In the genomic region with DNA sequence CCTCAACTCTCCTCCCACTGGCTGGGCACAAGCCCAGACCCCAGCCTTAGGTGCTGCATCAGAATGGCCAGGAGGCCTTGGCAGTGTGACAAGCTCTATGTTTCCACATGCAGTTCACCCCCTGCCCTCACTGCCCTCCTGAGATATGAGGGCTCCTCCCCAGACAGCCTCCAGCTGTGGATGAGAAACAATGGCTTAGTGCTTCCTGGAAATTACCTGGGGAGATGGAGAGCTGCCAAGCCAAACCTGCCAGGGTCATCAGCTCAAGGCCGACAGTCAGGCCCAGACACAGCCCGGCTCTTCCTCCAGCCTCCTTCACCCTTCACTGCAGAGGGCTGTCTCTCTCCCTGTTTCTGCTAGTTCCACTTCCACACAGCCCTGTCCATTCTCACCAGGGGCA, we compare ENCODE assay signal across 1 cellular context.
TF ChIP-seq lines count a peak whose summit lies in the region.

No MANE protein-coding gene starts in this region.

TF ChIP-seq in HepG2, 621 proteins besides CTCF, POLR2A, EP300 and RAD21 (continued from another document and continues in another):
- TF ChIP-seq, protein P1, sequence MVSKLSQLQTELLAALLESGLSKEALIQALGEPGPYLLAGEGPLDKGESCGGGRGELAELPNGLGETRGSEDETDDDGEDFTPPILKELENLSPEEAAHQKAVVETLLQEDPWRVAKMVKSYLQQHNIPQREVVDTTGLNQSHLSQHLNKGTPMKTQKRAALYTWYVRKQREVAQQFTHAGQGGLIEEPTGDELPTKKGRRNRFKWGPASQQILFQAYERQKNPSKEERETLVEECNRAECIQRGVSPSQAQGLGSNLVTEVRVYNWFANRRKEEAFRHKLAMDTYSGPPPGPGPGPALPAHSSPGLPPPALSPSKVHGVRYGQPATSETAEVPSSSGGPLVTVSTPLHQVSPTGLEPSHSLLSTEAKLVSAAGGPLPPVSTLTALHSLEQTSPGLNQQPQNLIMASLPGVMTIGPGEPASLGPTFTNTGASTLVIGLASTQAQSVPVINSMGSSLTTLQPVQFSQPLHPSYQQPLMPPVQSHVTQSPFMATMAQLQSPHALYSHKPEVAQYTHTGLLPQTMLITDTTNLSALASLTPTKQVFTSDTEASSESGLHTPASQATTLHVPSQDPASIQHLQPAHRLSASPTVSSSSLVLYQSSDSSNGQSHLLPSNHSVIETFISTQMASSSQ (IDR thresholded peaks at IDR 0.05; ENCODE audit: low read depth), result no peak
- TF ChIP-seq, protein P1 (CRISPR knock-in tag; IDR thresholded peaks at IDR 0.05; ENCODE audit: borderline replicate concordance), result peak; percentile 82
- TF ChIP-seq CHCHD3 (CRISPR knock-in tag; IDR thresholded peaks at IDR 0.05) (no peak), KAT7 (CRISPR knock-in tag; IDR thresholded peaks at IDR 0.05; ENCODE audit: borderline replicate concordance) (no peak), SAFB2 (CRISPR knock-in tag; IDR thresholded peaks at IDR 0.05; ENCODE audit: borderline replicate concordance, low read depth) (no peak), BCL6 (CRISPR knock-in tag; IDR thresholded peaks at IDR 0.05) (peak; percentile 95), HOXA3 (CRISPR knock-in tag; IDR thresholded peaks at IDR 0.05) (no peak; the same call in 1 of the 2 replicates), SOX5 (CRISPR knock-in tag; IDR thresholded peaks at IDR 0.05; ENCODE audit: borderline replicate concordance) (peak; percentile 92), CCAR2 (optimal IDR thresholded peaks at IDR 0.05; ENCODE audit: low read depth, low read length) (no peak), ZNF138 (CRISPR knock-in tag; IDR thresholded peaks at IDR 0.05; ENCODE audit: low read depth) (no peak), MIER2 (CRISPR knock-in tag; IDR thresholded peaks at IDR 0.05) (no peak), ZNF333 (CRISPR knock-in tag; IDR thresholded peaks at IDR 0.05; ENCODE audit: borderline replicate concordance) (no peak), ZNF484 (CRISPR knock-in tag; IDR thresholded peaks at IDR 0.05; ENCODE audit: borderline replicate concordance, low read depth) (no peak), ONECUT2 (CRISPR knock-in tag; IDR thresholded peaks at IDR 0.05) (no peak), HNF4G (IDR thresholded peaks at IDR 0.05; ENCODE audit: borderline replicate concordance, low read depth, low read length) (peak; percentile 71; the same call in 1 of the 2 replicates), HNF4G (CRISPR knock-in tag; IDR thresholded peaks at IDR 0.05; ENCODE audit: borderline replicate concordance, low read depth) (0 out of 2 replicates have a peak, but pooled peaks have one; percentile 33), HOXA9 (CRISPR knock-in tag; IDR thresholded peaks at IDR 0.05; ENCODE audit: borderline replicate concordance) (no peak), ZSCAN31 (CRISPR knock-in tag; IDR thresholded peaks at IDR 0.05; ENCODE audit: low read depth) (no peak; the same call in 1 of the 2 replicates), IRF2 (CRISPR knock-in tag; IDR thresholded peaks at IDR 0.05) (peak; percentile 63; the same call in 1 of the 2 replicates), TOE1 (CRISPR knock-in tag; IDR thresholded peaks at IDR 0.05) (no peak), YEATS4 (CRISPR knock-in tag; IDR thresholded peaks at IDR 0.05; ENCODE audit: borderline replicate concordance) (no peak), HDAC1 (CRISPR knock-in tag; IDR thresholded peaks at IDR 0.05) (no peak; the same call in none of the 2 replicates)
- TF ChIP-seq, protein P2, sequence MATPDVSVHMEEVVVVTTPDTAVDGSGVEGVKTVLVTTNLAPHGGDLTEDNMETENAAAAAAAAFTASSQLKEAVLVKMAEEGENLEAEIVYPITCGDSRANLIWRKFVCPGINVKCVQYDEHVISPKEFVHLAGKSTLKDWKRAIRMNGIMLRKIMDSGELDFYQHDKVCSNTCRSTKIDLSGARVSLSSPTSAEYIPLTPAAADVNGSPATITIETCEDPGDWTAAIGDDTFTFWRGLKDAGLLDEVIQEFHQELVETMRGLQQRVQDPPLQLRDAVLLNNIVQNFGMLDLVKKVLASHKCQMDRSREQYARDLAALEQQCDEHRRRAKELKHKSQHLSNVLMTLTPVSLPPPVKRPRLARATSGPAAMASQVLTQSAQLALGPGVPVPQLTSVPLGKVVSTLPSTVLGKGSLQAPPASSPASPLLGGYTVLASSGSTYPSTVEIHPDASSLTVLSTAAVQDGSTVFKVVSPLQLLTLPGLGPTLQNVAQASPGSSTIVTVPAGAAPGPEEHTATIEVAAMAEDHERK (CRISPR knock-in tag; IDR thresholded peaks at IDR 0.05; ENCODE audit: low read depth), result no peak
- TF ChIP-seq, protein P3, sequence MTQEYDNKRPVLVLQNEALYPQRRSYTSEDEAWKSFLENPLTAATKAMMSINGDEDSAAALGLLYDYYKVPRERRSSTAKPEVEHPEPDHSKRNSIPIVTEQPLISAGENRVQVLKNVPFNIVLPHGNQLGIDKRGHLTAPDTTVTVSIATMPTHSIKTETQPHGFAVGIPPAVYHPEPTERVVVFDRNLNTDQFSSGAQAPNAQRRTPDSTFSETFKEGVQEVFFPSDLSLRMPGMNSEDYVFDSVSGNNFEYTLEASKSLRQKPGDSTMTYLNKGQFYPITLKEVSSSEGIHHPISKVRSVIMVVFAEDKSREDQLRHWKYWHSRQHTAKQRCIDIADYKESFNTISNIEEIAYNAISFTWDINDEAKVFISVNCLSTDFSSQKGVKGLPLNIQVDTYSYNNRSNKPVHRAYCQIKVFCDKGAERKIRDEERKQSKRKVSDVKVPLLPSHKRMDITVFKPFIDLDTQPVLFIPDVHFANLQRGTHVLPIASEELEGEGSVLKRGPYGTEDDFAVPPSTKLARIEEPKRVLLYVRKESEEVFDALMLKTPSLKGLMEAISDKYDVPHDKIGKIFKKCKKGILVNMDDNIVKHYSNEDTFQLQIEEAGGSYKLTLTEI (CRISPR knock-in tag; conservative IDR thresholded peaks at IDR 0.05), result no peak
- TF ChIP-seq, protein P4, sequence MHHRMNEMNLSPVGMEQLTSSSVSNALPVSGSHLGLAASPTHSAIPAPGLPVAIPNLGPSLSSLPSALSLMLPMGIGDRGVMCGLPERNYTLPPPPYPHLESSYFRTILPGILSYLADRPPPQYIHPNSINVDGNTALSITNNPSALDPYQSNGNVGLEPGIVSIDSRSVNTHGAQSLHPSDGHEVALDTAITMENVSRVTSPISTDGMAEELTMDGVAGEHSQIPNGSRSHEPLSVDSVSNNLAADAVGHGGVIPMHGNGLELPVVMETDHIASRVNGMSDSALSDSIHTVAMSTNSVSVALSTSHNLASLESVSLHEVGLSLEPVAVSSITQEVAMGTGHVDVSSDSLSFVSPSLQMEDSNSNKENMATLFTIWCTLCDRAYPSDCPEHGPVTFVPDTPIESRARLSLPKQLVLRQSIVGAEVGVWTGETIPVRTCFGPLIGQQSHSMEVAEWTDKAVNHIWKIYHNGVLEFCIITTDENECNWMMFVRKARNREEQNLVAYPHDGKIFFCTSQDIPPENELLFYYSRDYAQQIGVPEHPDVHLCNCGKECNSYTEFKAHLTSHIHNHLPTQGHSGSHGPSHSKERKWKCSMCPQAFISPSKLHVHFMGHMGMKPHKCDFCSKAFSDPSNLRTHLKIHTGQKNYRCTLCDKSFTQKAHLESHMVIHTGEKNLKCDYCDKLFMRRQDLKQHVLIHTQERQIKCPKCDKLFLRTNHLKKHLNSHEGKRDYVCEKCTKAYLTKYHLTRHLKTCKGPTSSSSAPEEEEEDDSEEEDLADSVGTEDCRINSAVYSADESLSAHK (CRISPR knock-in tag; IDR thresholded peaks at IDR 0.05; ENCODE audit: borderline replicate concordance), result no peak
- TF ChIP-seq, protein P5, sequence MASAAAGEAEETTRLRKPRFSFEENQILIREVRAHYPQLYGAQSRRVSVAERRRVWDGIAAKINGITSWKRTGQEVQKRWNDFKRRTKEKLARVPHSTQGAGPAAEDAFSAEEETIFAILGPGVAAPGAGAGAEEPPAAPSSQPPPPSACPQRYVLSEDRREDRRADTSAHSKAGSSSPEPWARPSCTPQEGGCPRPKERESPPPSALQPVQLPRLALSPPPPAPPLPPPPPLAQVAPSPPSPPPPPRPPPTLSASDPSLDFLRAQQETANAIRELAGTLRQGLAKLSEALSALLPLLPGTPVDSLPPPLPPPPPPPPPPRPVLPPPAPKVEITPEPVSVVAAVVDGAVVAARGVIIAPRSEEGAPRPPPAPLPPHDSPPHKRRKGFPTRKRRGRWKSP (CRISPR knock-in tag; IDR thresholded peaks at IDR 0.05), result no peak
- TF ChIP-seq, protein P6, sequence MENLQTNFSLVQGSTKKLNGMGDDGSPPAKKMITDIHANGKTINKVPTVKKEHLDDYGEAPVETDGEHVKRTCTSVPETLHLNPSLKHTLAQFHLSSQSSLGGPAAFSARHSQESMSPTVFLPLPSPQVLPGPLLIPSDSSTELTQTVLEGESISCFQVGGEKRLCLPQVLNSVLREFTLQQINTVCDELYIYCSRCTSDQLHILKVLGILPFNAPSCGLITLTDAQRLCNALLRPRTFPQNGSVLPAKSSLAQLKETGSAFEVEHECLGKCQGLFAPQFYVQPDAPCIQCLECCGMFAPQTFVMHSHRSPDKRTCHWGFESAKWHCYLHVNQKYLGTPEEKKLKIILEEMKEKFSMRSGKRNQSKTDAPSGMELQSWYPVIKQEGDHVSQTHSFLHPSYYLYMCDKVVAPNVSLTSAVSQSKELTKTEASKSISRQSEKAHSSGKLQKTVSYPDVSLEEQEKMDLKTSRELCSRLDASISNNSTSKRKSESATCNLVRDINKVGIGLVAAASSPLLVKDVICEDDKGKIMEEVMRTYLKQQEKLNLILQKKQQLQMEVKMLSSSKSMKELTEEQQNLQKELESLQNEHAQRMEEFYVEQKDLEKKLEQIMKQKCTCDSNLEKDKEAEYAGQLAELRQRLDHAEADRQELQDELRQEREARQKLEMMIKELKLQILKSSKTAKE (CRISPR knock-in tag; IDR thresholded peaks at IDR 0.05; ENCODE audit: borderline replicate concordance), result peak; percentile 81
- TF ChIP-seq, protein P7, sequence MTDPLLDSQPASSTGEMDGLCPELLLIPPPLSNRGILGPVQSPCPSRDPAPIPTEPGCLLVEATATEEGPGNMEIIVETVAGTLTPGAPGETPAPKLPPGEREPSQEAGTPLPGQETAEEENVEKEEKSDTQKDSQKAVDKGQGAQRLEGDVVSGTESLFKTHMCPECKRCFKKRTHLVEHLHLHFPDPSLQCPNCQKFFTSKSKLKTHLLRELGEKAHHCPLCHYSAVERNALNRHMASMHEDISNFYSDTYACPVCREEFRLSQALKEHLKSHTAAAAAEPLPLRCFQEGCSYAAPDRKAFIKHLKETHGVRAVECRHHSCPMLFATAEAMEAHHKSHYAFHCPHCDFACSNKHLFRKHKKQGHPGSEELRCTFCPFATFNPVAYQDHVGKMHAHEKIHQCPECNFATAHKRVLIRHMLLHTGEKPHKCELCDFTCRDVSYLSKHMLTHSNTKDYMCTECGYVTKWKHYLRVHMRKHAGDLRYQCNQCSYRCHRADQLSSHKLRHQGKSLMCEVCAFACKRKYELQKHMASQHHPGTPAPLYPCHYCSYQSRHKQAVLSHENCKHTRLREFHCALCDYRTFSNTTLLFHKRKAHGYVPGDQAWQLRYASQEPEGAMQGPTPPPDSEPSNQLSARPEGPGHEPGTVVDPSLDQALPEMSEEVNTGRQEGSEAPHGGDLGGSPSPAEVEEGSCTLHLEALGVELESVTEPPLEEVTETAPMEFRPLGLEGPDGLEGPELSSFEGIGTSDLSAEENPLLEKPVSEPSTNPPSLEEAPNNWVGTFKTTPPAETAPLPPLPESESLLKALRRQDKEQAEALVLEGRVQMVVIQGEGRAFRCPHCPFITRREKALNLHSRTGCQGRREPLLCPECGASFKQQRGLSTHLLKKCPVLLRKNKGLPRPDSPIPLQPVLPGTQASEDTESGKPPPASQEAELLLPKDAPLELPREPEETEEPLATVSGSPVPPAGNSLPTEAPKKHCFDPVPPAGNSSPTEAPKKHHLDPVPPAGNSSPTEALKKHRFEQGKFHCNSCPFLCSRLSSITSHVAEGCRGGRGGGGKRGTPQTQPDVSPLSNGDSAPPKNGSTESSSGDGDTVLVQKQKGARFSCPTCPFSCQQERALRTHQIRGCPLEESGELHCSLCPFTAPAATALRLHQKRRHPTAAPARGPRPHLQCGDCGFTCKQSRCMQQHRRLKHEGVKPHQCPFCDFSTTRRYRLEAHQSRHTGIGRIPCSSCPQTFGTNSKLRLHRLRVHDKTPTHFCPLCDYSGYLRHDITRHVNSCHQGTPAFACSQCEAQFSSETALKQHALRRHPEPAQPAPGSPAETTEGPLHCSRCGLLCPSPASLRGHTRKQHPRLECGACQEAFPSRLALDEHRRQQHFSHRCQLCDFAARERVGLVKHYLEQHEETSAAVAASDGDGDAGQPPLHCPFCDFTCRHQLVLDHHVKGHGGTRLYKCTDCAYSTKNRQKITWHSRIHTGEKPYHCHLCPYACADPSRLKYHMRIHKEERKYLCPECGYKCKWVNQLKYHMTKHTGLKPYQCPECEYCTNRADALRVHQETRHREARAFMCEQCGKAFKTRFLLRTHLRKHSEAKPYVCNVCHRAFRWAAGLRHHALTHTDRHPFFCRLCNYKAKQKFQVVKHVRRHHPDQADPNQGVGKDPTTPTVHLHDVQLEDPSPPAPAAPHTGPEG (CRISPR knock-in tag; IDR thresholded peaks at IDR 0.05), result no peak
- TF ChIP-seq, protein P8, sequence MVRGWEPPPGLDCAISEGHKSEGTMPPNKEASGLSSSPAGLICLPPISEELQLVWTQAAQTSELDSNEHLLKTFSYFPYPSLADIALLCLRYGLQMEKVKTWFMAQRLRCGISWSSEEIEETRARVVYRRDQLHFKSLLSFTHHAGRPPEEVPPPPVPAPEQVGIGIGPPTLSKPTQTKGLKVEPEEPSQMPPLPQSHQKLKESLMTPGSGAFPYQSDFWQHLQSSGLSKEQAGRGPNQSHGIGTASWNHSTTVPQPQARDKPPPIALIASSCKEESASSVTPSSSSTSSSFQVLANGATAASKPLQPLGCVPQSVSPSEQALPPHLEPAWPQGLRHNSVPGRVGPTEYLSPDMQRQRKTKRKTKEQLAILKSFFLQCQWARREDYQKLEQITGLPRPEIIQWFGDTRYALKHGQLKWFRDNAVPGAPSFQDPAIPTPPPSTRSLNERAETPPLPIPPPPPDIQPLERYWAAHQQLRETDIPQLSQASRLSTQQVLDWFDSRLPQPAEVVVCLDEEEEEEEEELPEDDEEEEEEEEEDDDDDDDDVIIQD (CRISPR knock-in tag; IDR thresholded peaks at IDR 0.05; ENCODE audit: low read depth), result no peak
